Comparison of ENCODE assay signal across 10 cellular contexts in the genomic region with DNA sequence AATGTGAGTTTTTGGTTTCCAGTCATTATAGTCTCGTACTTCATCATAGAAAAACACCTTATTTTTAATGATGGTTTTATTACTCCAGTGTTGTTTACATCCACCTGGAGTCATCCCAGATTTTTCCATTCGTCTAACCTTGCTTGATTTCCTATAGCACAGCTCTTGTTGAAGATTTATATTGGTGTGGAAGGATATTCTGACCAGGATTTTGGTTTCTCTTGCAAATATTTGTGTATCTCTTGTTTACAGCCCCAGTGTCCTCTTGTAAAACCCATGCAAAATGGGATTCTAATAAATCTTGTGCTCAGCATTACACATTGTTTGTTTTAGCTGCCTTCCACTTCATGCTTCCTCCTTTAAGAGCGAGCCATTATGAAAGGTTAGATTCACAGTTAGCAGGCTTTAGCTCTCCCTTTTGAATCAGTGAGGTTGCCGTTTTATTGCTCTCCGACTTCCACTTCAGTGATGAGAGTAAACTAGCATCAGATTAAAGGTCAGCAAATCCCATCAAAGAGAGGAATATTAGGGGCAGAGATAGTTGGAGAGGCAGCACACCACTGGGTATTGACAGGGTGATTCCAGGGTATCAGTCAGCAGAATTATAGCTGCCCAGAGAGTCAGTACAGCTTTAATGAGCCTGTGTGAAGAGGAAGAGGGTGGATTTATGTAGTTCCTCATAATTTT.
A peak's percentile ranks its signal among the peaks of the same experiment; 100 is the strongest.
DNase-seq lines count a peak whose midpoint lies in the region; ATAC-seq and TF ChIP-seq lines count a peak whose summit lies in the region.
"Had no signal": no experiment of that assay in that cellular context is flagged by ENCODE, and none has a peak within 500 bp of the region (broad histone marks: within the 10 kb centered on the region; RNA-seq: fewer than 3 reads in every experiment).

No MANE protein-coding gene starts in this region.

- H3K36me3 ChIP-seq in SK-N-SH (replicated peaks in 1 of 2; ENCODE audit: control insufficient read depth in 1 of 2, insufficient read depth in 2 of 2, low read length in 1 of 2) (peaks cover 0 to 8% of the 10 kb centered on the region in 2 experiments), suprapubic skin (no peaks in the 10 kb centered on the region)
- H3K36me3 ChIP-seq in CD8-positive, alpha-beta T cell (ENCODE audit: insufficient read depth, low read length), result no peaks in the 10 kb centered on the region

- no peak overlapping the region for H3K4me3 ChIP-seq in SK-N-SH (ENCODE audit: low read depth in 2 of 2, low read length in 1 of 2)
- no peak overlapping the region for H3K4me3 ChIP-seq in fibroblast of the aortic adventitia (ENCODE audit: low read depth, low read length)
- H3K4me3 ChIP-seq in suprapubic skin, result no peak overlapping the region
- no peak overlapping the region for H3K4me3 ChIP-seq in CD8-positive, alpha-beta T cell (ENCODE audit: low read depth, low read length)

- TF ChIP-seq RAD21 in SK-N-SH (IDR thresholded peaks at IDR 0.05; ENCODE audit: low read length), result no peak

- DNase-seq in SK-N-SH (no peak), NCI-H524 treated with DMSO at 0.1 percent for 48 hours (lab: John Stamatoyannopoulos, UW) (peak; percentile 62), fibroblast of the aortic adventitia (ENCODE audit: low read depth) (peak; percentile 19), suprapubic skin (ENCODE audit: low spot score in 2 of 2) (no peak), NCI-H1694 (lab: John Stamatoyannopoulos, UW) (no peak)
- no peak for DNase-seq in activated naive CD4-positive, alpha-beta T cell treated with anti-CD3 and anti-CD28 coated beads for 36 hours
- DNase-seq in CD8-positive, alpha-beta T cell, result no peak
- DNase-seq: activated CD4-positive, CD25-positive, alpha-beta regulatory T cell treated with anti-CD3 and anti-CD28 coated beads, Interleukin-2, amount 50 U/mL, for 72 hours; right cardiac atrium had no signal

- ATAC-seq in SK-N-SH treated with all-trans-retinoic acid at 6 μM for 48 hours, result no peak
- no peak for ATAC-seq in CD8-positive, alpha-beta T cell

- peaks cover 48 to 50% of the 10 kb centered on the region in 2 experiments; a peak in 3 of 4 replicates for H3K4me1 ChIP-seq in SK-N-SH (ENCODE audit: control insufficient read depth in 1 of 2, insufficient read depth in 2 of 2, low read depth in 1 of 2, low read length in 1 of 2)
- no peaks in the 10 kb centered on the region for H3K4me1 ChIP-seq in suprapubic skin
- H3K4me1 ChIP-seq in CD8-positive, alpha-beta T cell (ENCODE audit: insufficient read depth, low read length), result no peaks in the 10 kb centered on the region

- H3K36me3 Mint-ChIP-seq in activated naive CD4-positive, alpha-beta T cell treated with anti-CD3 and anti-CD28 coated beads for 36 hours (ENCODE audit: low read depth), result no peaks in the 10 kb centered on the region
- no peaks in the 10 kb centered on the region for H3K36me3 Mint-ChIP-seq in CD8-positive, alpha-beta T cell

- H3K27ac ChIP-seq in SK-N-SH (ENCODE audit: low read depth in 2 of 2, low read length in 1 of 2) (peak overlapping the region; percentile 62 to 90), suprapubic skin (peak overlapping the region; percentile 47)
- no peak overlapping the region for H3K27ac ChIP-seq in CD8-positive, alpha-beta T cell (ENCODE audit: low read depth, low read length)

- H3K9me2 ChIP-seq in SK-N-SH, result no peaks in the 10 kb centered on the region

- H3K79me2 ChIP-seq in SK-N-SH (ENCODE audit: insufficient read depth), result peaks cover 94% of the 10 kb centered on the region

- POLR2A ChIA-PET in SK-N-SH (lab: Yijun Ruan, JAX), result no interaction called here
- POLR2A ChIA-PET in CD8-positive, alpha-beta T cell (lab: Charles Lee), result interaction anchor here (0.5 kb wide), 1 partner anchor 116 kb away, joined by 3 read pairs; no protein-coding TSS in a partner anchor

- WGBS in SK-N-SH (ENCODE audit: low lambda C conversion rate), result 71% methylated on average over 5 of the region's 5 CpGs
- 84% methylated on average over 5 of the region's 5 CpGs for WGBS in suprapubic skin

- TF ChIP-seq CTCF in SK-N-SH (IDR thresholded peaks at IDR 0.05) (no peak), fibroblast of the aortic adventitia (IDR thresholded peaks at IDR 0.05; ENCODE audit: insufficient read depth, low read length) (no peak), suprapubic skin (IDR thresholded peaks at IDR 0.05) (no peak)
- TF ChIP-seq CTCF in CD8-positive, alpha-beta T cell (IDR thresholded peaks at IDR 0.05), result no peak

- CTCF ChIA-PET in SK-N-SH (lab: Yijun Ruan, JAX), result interaction anchor here (0.7 to 1.1 kb wide), 2 partner anchors 346 to 496 kb away, joined by 3 to 4 read pairs; no protein-coding TSS in a partner anchor
- CTCF ChIA-PET in activated naive CD4-positive, alpha-beta T cell treated with anti-CD3 and anti-CD28 coated beads for 36 hours (lab: Charles Lee), result no interaction called here
- CTCF ChIA-PET in CD8-positive, alpha-beta T cell (lab: Charles Lee), result no interaction called here

- no peak overlapping the region for H3K27ac Mint-ChIP-seq in activated naive CD4-positive, alpha-beta T cell treated with anti-CD3 and anti-CD28 coated beads for 36 hours
- no peak overlapping the region for H3K27ac Mint-ChIP-seq in CD8-positive, alpha-beta T cell

- H3K4me3 Mint-ChIP-seq in activated naive CD4-positive, alpha-beta T cell treated with anti-CD3 and anti-CD28 coated beads for 36 hours, result no peak overlapping the region
- no peak overlapping the region for H3K4me3 Mint-ChIP-seq in CD8-positive, alpha-beta T cell

- no peak overlapping the region for H2AFZ ChIP-seq in SK-N-SH (ENCODE audit: low read depth)

- no peaks in the 10 kb centered on the region for H3K27me3 ChIP-seq in SK-N-SH (ENCODE audit: insufficient read depth)
- no peaks in the 10 kb centered on the region for H3K27me3 ChIP-seq in suprapubic skin
- H3K27me3 ChIP-seq in CD8-positive, alpha-beta T cell (ENCODE audit: insufficient read depth, low read length), result no peaks in the 10 kb centered on the region

- H3K9me3 Mint-ChIP-seq in activated naive CD4-positive, alpha-beta T cell treated with anti-CD3 and anti-CD28 coated beads for 36 hours, result no peaks in the 10 kb centered on the region
- no peaks in the 10 kb centered on the region for H3K9me3 Mint-ChIP-seq in CD8-positive, alpha-beta T cell

- H3K9me3 ChIP-seq in SK-N-SH, result no peaks in the 10 kb centered on the region
- H3K9me3 ChIP-seq in suprapubic skin, result no peaks in the 10 kb centered on the region
- no peaks in the 10 kb centered on the region for H3K9me3 ChIP-seq in CD8-positive, alpha-beta T cell (ENCODE audit: low read length)

- peaks cover 42% of the 10 kb centered on the region for H3F3A ChIP-seq in SK-N-SH (replicated peaks; ENCODE audit: insufficient read depth)

- TF ChIP-seq EP300 in SK-N-SH (IDR thresholded peaks at IDR 0.05; ENCODE audit: borderline replicate concordance in 1 of 2, low read depth in 1 of 2, low read length in 1 of 2) (no peak), suprapubic skin (IDR thresholded peaks at IDR 0.05) (no peak)

- no peak for TF ChIP-seq POLR2A in suprapubic skin (IDR thresholded peaks at IDR 0.05)

- H3K9ac ChIP-seq in SK-N-SH, result no peak overlapping the region

- H3K4me2 ChIP-seq in SK-N-SH, result peak overlapping the region; percentile 46

- intact Hi-C loops in activated naive CD4-positive, alpha-beta T cell treated with anti-CD3 and anti-CD28 coated beads for 36 hours (cut with micrococcal nuclease), result no loop called here
- intact Hi-C loops in CD8-positive, alpha-beta T cell (cut with DNase I, micrococcal nuclease), result no loop called here

- no peaks in the 10 kb centered on the region for H3K27me3 Mint-ChIP-seq in activated naive CD4-positive, alpha-beta T cell treated with anti-CD3 and anti-CD28 coated beads for 36 hours (ENCODE audit: low read depth)
- H3K27me3 Mint-ChIP-seq in CD8-positive, alpha-beta T cell (ENCODE audit: low read depth), result no peaks in the 10 kb centered on the region

- no peaks in the 10 kb centered on the region for H3K4me1 Mint-ChIP-seq in activated naive CD4-positive, alpha-beta T cell treated with anti-CD3 and anti-CD28 coated beads for 36 hours (ENCODE audit: low read depth)
- H3K4me1 Mint-ChIP-seq in CD8-positive, alpha-beta T cell (ENCODE audit: low read depth), result no peaks in the 10 kb centered on the region

- peaks cover 8% of the 10 kb centered on the region; the same call in 1 of the 2 replicates for H4K20me1 ChIP-seq in SK-N-SH (ENCODE audit: insufficient read depth)

TF ChIP-seq in SK-N-SH, 30 proteins besides CTCF, POLR2A, EP300 and RAD21 (continues in another document):
- TF ChIP-seq ELF1 (IDR thresholded peaks at IDR 0.05) (no peak), POLR2AphosphoS5 (IDR thresholded peaks at IDR 0.05; ENCODE audit: low read depth, low read length) (no peak), SIN3A (IDR thresholded peaks at IDR 0.05; ENCODE audit: borderline replicate concordance, low read depth, low read length) (no peak)
- TF ChIP-seq, protein P1, sequence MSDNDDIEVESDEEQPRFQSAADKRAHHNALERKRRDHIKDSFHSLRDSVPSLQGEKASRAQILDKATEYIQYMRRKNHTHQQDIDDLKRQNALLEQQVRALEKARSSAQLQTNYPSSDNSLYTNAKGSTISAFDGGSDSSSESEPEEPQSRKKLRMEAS (IDR thresholded peaks at IDR 0.05; ENCODE audit: low read depth), result no peak
- TF ChIP-seq, protein P2, sequence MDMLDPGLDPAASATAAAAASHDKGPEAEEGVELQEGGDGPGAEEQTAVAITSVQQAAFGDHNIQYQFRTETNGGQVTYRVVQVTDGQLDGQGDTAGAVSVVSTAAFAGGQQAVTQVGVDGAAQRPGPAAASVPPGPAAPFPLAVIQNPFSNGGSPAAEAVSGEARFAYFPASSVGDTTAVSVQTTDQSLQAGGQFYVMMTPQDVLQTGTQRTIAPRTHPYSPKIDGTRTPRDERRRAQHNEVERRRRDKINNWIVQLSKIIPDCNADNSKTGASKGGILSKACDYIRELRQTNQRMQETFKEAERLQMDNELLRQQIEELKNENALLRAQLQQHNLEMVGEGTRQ (IDR thresholded peaks at IDR 0.05; ENCODE audit: borderline replicate concordance, low read depth, low read length), result no peak

TF ChIP-seq in SK-N-SH treated with all-trans-retinoic acid at 6 μM for 48 hours, 23 proteins besides CTCF, POLR2A, EP300 and RAD21 (continues in another document):
- no peak for TF ChIP-seq PPARA (CRISPR knock-in tag; IDR thresholded peaks at IDR 0.05; ENCODE audit: borderline replicate concordance)
- TF ChIP-seq ESRRG (CRISPR knock-in tag; IDR thresholded peaks at IDR 0.05), result no peak
- TF ChIP-seq ZFP3 (CRISPR knock-in tag; IDR thresholded peaks at IDR 0.05), result no peak
- no peak for TF ChIP-seq RARB (CRISPR knock-in tag; IDR thresholded peaks at IDR 0.05)

Comparison
In these comparisons a context has a peak if more than half of its experiments do, and no peak if none do; other contexts are left out.
1. DNase-seq: peak in NCI-H524 treated with DMSO at 0.1 percent for 48 hours (single experiment) and fibroblast of the aortic adventitia (single experiment); none in SK-N-SH (single experiment), suprapubic skin (0 of 2), activated naive CD4-positive, alpha-beta T cell treated with anti-CD3 and anti-CD28 coated beads for 36 hours (single experiment), NCI-H1694 (single experiment) and CD8-positive, alpha-beta T cell (0 of 7).